1 cellular context compared by ENCODE assay signal in genomic region chr5:81575924-81576323, GRCh38.
A peak's percentile ranks its signal among the peaks of the same experiment; 100 is the strongest.
TF ChIP-seq lines count a peak whose summit lies in the region.

No MANE protein-coding gene starts in this region.

TF ChIP-seq in K562, 482 proteins besides CTCF, POLR2A, EP300 and RAD21:
- TF ChIP-seq AFF1 (IDR thresholded peaks at IDR 0.05; ENCODE audit: low read depth in 1 of 2, partially characterized antibody in 2 of 2) = no peak
- no peak for TF ChIP-seq ELK1 (CRISPR knock-in tag; IDR thresholded peaks at IDR 0.05)
- peak; percentile 79 for TF ChIP-seq HMBOX1 (IDR thresholded peaks at IDR 0.05)
- TF ChIP-seq ZNF57 (CRISPR knock-in tag; IDR thresholded peaks at IDR 0.05) = no peak
